In genomic region chr2:74415762-74416395, GRCh38 we compare ENCODE assay signal across 1 cellular context.
TF ChIP-seq lines count a peak whose summit lies in the region.

No MANE protein-coding gene starts in this region.

TF ChIP-seq in IMR-90, 13 proteins besides CTCF, POLR2A, EP300 and RAD21:
- TF ChIP-seq MAZ (IDR thresholded peaks at IDR 0.05; ENCODE audit: borderline replicate concordance, low read depth, low read length), result no peak
- TF ChIP-seq CHD1 (IDR thresholded peaks at IDR 0.05; ENCODE audit: low read depth, low read length), result no peak
- no peak for TF ChIP-seq CEBPB (IDR thresholded peaks at IDR 0.05; ENCODE audit: low read depth, low read length)
- no peak for TF ChIP-seq MXI1 (IDR thresholded peaks at IDR 0.05; ENCODE audit: borderline replicate concordance, low read depth, low read length)
- TF ChIP-seq MAFK (IDR thresholded peaks at IDR 0.05; ENCODE audit: low read depth, low read length), result no peak
- no peak for TF ChIP-seq NFE2L2 (IDR thresholded peaks at IDR 0.05; ENCODE audit: low read depth, low read length)
- no peak for TF ChIP-seq USF2 (IDR thresholded peaks at IDR 0.05; ENCODE audit: low read depth, low read length)
- no peak for TF ChIP-seq RCOR1 (IDR thresholded peaks at IDR 0.05; ENCODE audit: insufficient replicate concordance, low read length)
- TF ChIP-seq SMC3 (IDR thresholded peaks at IDR 0.05; ENCODE audit: low read depth, low read length), result no peak
- TF ChIP-seq BHLHE40 (IDR thresholded peaks at IDR 0.05; ENCODE audit: low read depth, low read length), result no peak
- TF ChIP-seq FOS (IDR thresholded peaks at IDR 0.05; ENCODE audit: low read depth, low read length), result no peak
- no peak for TF ChIP-seq RFX5 (IDR thresholded peaks at IDR 0.05; ENCODE audit: low read depth, low read length)
- no peak for TF ChIP-seq ELK1 (IDR thresholded peaks at IDR 0.05; ENCODE audit: borderline replicate concordance, low read depth, low read length)
